Comparison of ENCODE assay signal across 1 cellular context in genomic region chr17:17999364-18000007, GRCh38.
TF ChIP-seq lines count a peak whose summit lies in the region.

No MANE protein-coding gene starts in this region.

TF ChIP-seq in neural cell, 6 proteins besides CTCF, POLR2A, EP300 and RAD21 (continued from another document):
- TF ChIP-seq REST (IDR thresholded peaks at IDR 0.05; ENCODE audit: borderline replicate concordance), result no peak
- no peak for TF ChIP-seq EZH2 (IDR thresholded peaks at IDR 0.05; ENCODE audit: borderline replicate concordance, insufficient read depth, low read length, poor library complexity, severe bottlenecking)
- TF ChIP-seq MXI1 (conservative IDR thresholded peaks at IDR 0.05; ENCODE audit: poor library complexity, severe bottlenecking), result peak; percentile 23
- no peak for TF ChIP-seq TAF1 (IDR thresholded peaks at IDR 0.05; ENCODE audit: low read depth)
